8 cellular contexts compared by ENCODE assay signal in genomic region chr19:2543072-2543462, GRCh38.
DNase-seq lines count a peak whose midpoint lies in the region; ATAC-seq and TF ChIP-seq lines count a peak whose summit lies in the region.
"Not testable (repeated sequence)": the region's sequence is repeated elsewhere in the genome, so short reads cannot be mapped to it uniquely, and the experiment has no call there.

No MANE protein-coding gene starts in this region.

- WGBS in ectodermal cell, 2 experiments = 56 to 58% methylated on average over 4 of the region's 4 CpGs

- H3K27me3 ChIP-seq in ectodermal cell (ENCODE audit: control insufficient read depth, insufficient read depth, low read length, poor library complexity, severe bottlenecking); iPS-18a (ENCODE audit: control insufficient read depth, insufficient read depth, low read length): not testable (repeated sequence)

- not testable (repeated sequence) for ATAC-seq in natural killer cell treated with Interleukin-12 subunit alpha and Interleukin-12 subunit beta and Interleukin-15 and Interleukin-18, amount 100 ng/mL, for 72 hours; stimulated activated effector memory CD8-positive, alpha-beta T cell treated with anti-CD3 and anti-CD28 coated beads, Interleukin-12 subunit alpha, Interleukin-12 subunit beta, amount 100 ng/mL, for 72 hours

- H3K9ac ChIP-seq in SK-N-MC (ENCODE audit: insufficient read length) = peak overlapping the region; percentile 62
- H3K9ac ChIP-seq in iPS-18a (ENCODE audit: low read length) = peak overlapping the region; percentile 55

- peak overlapping the region; percentile 68 for H3K4me3 Mint-ChIP-seq in activated naive CD8-positive, alpha-beta T cell
- H3K4me3 Mint-ChIP-seq in natural killer cell treated with Interleukin-12 subunit alpha and Interleukin-12 subunit beta and Interleukin-15 and Interleukin-18, amount 100 ng/mL, for 72 hours = peak overlapping the region; percentile 82
- H3K4me3 Mint-ChIP-seq in stimulated activated effector memory CD8-positive, alpha-beta T cell treated with anti-CD3 and anti-CD28 coated beads, Interleukin-12 subunit alpha, Interleukin-12 subunit beta, amount 100 ng/mL, for 72 hours = peak overlapping the region; percentile 63

- not testable (repeated sequence) for H3K9me3 Mint-ChIP-seq in activated naive CD8-positive, alpha-beta T cell (ENCODE audit: low read depth); natural killer cell treated with Interleukin-12 subunit alpha and Interleukin-12 subunit beta and Interleukin-15 and Interleukin-18, amount 100 ng/mL, for 72 hours; stimulated activated effector memory CD8-positive, alpha-beta T cell treated with anti-CD3 and anti-CD28 coated beads, Interleukin-12 subunit alpha, Interleukin-12 subunit beta, amount 100 ng/mL, for 72 hours

- H3K4me1 Mint-ChIP-seq in activated naive CD8-positive, alpha-beta T cell (ENCODE audit: low read depth) = peaks cover 11% of the 10 kb centered on the region
- H3K4me1 Mint-ChIP-seq in natural killer cell treated with Interleukin-12 subunit alpha and Interleukin-12 subunit beta and Interleukin-15 and Interleukin-18, amount 100 ng/mL, for 72 hours (ENCODE audit: low read depth in 2 of 2) = peaks cover 25 to 28% of the 10 kb centered on the region in 2 donors
- H3K4me1 Mint-ChIP-seq in stimulated activated effector memory CD8-positive, alpha-beta T cell treated with anti-CD3 and anti-CD28 coated beads, Interleukin-12 subunit alpha, Interleukin-12 subunit beta, amount 100 ng/mL, for 72 hours = peaks cover 21% of the 10 kb centered on the region

- H3K4me1 ChIP-seq in ectodermal cell (ENCODE audit: control insufficient read depth, insufficient read depth, low read length) (peaks cover 41% of the 10 kb centered on the region), iPS-18a (ENCODE audit: control insufficient read depth, low read depth, low read length) (peaks cover 16% of the 10 kb centered on the region)

- H3K27ac ChIP-seq in 22Rv1 (peak overlapping the region; percentile 94), SK-N-MC (peak overlapping the region; percentile 78; the same call in 1 of the 2 replicates), ectodermal cell (ENCODE audit: insufficient read depth, low read depth, low read length, poor library complexity, severe bottlenecking) (peak overlapping the region; percentile 89), iPS-18a (ENCODE audit: low read length) (peak overlapping the region; percentile 35)

- not testable (repeated sequence) for H3K27me3 Mint-ChIP-seq in activated naive CD8-positive, alpha-beta T cell; natural killer cell treated with Interleukin-12 subunit alpha and Interleukin-12 subunit beta and Interleukin-15 and Interleukin-18, amount 100 ng/mL, for 72 hours

- not testable (repeated sequence) for H3K36me3 Mint-ChIP-seq in activated naive CD8-positive, alpha-beta T cell; natural killer cell treated with Interleukin-12 subunit alpha and Interleukin-12 subunit beta and Interleukin-15 and Interleukin-18, amount 100 ng/mL, for 72 hours; stimulated activated effector memory CD8-positive, alpha-beta T cell treated with anti-CD3 and anti-CD28 coated beads, Interleukin-12 subunit alpha, Interleukin-12 subunit beta, amount 100 ng/mL, for 72 hours

- not testable (repeated sequence) for H3K9me3 ChIP-seq in SK-N-MC (ENCODE audit: low read depth, low read length); ectodermal cell (ENCODE audit: control insufficient read depth, low read length); iPS-18a (ENCODE audit: control insufficient read depth, low read depth, low read length)

- TF ChIP-seq CTCF in 22Rv1 (IDR thresholded peaks at IDR 0.05); HFF-Myc (IDR thresholded peaks at IDR 0.05; ENCODE audit: low read depth, low read length, missing control alignments): not testable (repeated sequence)

- H3K4me3 ChIP-seq in HFF-Myc (replicated peaks; ENCODE audit: low read depth, low read length) = peak overlapping the region; percentile 11; the same call in 1 of the 2 replicates
- peak overlapping the region; percentile 65 for H3K4me3 ChIP-seq in SK-N-MC
- not testable (repeated sequence) for H3K4me3 ChIP-seq in ectodermal cell (ENCODE audit: insufficient read depth, low read depth, low read length); iPS-18a (ENCODE audit: low read length)

- H3K36me3 ChIP-seq in SK-N-MC (ENCODE audit: insufficient read depth, low read length); ectodermal cell (ENCODE audit: control insufficient read depth, insufficient read depth, low read length); iPS-18a (ENCODE audit: control insufficient read depth, low read depth, low read length): not testable (repeated sequence)

- not testable (repeated sequence) for DNase-seq in HFF-Myc (ENCODE audit: extremely low read depth, low read depth); SK-N-MC (ENCODE audit: low read depth, low spot score); natural killer cell treated with Interleukin-12 subunit alpha and Interleukin-12 subunit beta and Interleukin-15 and Interleukin-18, amount 100 ng/mL, for 72 hours (ENCODE audit: low spot score); stimulated activated effector memory CD8-positive, alpha-beta T cell treated with anti-CD3 and anti-CD28 coated beads, Interleukin-12 subunit alpha, Interleukin-12 subunit beta, amount 100 ng/mL, for 72 hours (ENCODE audit: low spot score in 2 of 2)

- H3K27ac Mint-ChIP-seq in activated naive CD8-positive, alpha-beta T cell = not testable (repeated sequence)
- H3K27ac Mint-ChIP-seq in natural killer cell treated with Interleukin-12 subunit alpha and Interleukin-12 subunit beta and Interleukin-15 and Interleukin-18, amount 100 ng/mL, for 72 hours = peak overlapping the region; percentile 86 to 91
- H3K27ac Mint-ChIP-seq in stimulated activated effector memory CD8-positive, alpha-beta T cell treated with anti-CD3 and anti-CD28 coated beads, Interleukin-12 subunit alpha, Interleukin-12 subunit beta, amount 100 ng/mL, for 72 hours = peak overlapping the region; percentile 23

Comparison
In these comparisons a context has a peak if more than half of its experiments do, and no peak if none do; other contexts are left out.
1. H3K27ac ChIP-seq: peak in every context shown above with its lines; median percentile 94 in 22Rv1; 89 in ectodermal cell; 78 in SK-N-MC; 35 in iPS-18a.